Comparison of ENCODE assay signal across 1 cellular context in the genomic region with DNA sequence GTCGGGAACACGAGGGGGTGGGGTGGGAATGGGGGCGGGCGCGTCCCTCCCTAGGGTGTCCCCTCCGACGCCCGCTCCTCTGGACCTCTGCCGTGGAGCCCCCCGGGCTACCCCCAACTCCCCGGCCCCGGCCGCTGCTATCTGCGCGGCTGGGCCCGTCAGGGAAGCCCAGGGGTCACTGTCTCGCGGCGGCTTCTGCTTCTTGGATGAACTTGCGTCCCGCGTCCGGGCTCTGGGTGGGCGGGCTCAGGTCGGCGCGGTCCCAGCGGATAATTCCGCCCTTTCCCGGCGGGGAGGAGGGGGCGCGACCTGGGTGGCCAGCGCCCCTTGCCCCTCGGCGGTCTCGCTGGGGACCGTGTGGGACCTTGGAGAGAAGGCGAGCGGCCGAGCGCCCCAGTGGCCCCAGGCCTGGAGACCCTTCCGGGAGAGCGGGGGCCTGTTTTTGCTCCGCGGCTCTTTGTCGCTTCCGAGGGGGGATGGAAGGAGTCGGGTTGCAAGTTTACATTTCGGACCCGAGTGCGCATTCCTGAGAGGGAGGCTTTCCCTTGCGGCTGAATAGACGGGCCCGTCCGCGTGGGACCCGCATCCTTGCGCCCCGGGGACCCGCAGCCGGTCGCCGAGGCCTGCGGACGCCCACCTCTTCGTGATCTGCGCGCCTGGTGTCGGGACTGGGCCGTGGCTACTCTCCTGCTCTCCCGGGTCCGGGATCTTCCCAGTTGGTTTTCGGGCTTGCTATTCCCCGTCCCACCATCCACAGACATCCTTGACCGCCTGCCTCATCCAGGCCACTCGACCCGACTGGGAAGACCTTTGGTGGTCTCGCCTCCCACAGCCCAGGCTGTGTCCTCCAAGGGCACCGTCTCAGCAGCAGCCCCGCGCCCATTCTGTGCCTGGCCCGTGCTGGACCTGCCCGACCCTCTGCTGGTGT.
TF ChIP-seq lines count a peak whose summit lies in the region.

No MANE protein-coding gene starts in this region.

TF ChIP-seq in HepG2, 621 proteins besides CTCF, POLR2A, EP300 and RAD21 (continued from another document):
- TF ChIP-seq, protein P1, sequence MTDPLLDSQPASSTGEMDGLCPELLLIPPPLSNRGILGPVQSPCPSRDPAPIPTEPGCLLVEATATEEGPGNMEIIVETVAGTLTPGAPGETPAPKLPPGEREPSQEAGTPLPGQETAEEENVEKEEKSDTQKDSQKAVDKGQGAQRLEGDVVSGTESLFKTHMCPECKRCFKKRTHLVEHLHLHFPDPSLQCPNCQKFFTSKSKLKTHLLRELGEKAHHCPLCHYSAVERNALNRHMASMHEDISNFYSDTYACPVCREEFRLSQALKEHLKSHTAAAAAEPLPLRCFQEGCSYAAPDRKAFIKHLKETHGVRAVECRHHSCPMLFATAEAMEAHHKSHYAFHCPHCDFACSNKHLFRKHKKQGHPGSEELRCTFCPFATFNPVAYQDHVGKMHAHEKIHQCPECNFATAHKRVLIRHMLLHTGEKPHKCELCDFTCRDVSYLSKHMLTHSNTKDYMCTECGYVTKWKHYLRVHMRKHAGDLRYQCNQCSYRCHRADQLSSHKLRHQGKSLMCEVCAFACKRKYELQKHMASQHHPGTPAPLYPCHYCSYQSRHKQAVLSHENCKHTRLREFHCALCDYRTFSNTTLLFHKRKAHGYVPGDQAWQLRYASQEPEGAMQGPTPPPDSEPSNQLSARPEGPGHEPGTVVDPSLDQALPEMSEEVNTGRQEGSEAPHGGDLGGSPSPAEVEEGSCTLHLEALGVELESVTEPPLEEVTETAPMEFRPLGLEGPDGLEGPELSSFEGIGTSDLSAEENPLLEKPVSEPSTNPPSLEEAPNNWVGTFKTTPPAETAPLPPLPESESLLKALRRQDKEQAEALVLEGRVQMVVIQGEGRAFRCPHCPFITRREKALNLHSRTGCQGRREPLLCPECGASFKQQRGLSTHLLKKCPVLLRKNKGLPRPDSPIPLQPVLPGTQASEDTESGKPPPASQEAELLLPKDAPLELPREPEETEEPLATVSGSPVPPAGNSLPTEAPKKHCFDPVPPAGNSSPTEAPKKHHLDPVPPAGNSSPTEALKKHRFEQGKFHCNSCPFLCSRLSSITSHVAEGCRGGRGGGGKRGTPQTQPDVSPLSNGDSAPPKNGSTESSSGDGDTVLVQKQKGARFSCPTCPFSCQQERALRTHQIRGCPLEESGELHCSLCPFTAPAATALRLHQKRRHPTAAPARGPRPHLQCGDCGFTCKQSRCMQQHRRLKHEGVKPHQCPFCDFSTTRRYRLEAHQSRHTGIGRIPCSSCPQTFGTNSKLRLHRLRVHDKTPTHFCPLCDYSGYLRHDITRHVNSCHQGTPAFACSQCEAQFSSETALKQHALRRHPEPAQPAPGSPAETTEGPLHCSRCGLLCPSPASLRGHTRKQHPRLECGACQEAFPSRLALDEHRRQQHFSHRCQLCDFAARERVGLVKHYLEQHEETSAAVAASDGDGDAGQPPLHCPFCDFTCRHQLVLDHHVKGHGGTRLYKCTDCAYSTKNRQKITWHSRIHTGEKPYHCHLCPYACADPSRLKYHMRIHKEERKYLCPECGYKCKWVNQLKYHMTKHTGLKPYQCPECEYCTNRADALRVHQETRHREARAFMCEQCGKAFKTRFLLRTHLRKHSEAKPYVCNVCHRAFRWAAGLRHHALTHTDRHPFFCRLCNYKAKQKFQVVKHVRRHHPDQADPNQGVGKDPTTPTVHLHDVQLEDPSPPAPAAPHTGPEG (CRISPR knock-in tag; IDR thresholded peaks at IDR 0.05), result peak; percentile 75
